Comparison of ENCODE assay signal across 7 cellular contexts in the genomic region with DNA sequence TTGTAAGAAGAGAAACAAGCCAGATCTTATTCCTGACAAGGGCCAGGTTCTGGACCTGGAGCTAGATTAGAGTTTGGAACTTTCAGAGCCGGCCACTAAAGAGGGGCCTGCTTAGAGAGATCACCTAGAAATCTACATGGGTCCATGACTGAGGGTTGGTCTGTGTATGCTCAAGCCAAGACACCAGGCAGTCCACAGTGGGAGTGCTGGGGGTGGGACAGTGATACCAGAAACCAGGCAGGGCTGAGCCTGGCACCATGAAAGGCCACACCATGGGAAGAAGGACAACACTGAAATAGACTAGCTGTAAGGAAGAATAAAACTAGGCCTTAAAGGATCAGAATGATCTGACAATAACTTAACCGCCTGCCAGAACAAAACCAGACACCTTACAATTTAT.
"Had no signal": no experiment of that assay in that cellular context is flagged by ENCODE, and none has a peak within 500 bp of the region (broad histone marks: within the 10 kb centered on the region; RNA-seq: fewer than 3 reads in every experiment).

No MANE protein-coding gene starts in this region.

- FAIRE-seq: HepG2 had no signal

- ATAC-seq: HepG2 had no signal

- H3K27ac ChIP-seq: GM23248, HL-60 had no signal

- H3K9ac ChIP-seq: GM23248 had no signal

- H3K4me3 ChIP-seq: GM23248 had no signal

- DNase-seq: GM23248, GOT3, H7, HCEC 1CT, KG1 had no signal
